Comparison of ENCODE assay signal across 15 cellular contexts in genomic region chr2:70523672-70523995, GRCh38. TPM values are rescaled to one million over a fixed set of nuclear protein-coding genes. Genes with fewer than 3 reads are reported as not detected.
DNase-seq lines count a peak whose midpoint lies in the region; ATAC-seq, FAIRE-seq and TF ChIP-seq lines count a peak whose summit lies in the region.
"Had no signal": no experiment of that assay in that cellular context is flagged by ENCODE, and none has a peak within 500 bp of the region (broad histone marks: within the 10 kb centered on the region; RNA-seq: fewer than 3 reads in every experiment).

No MANE protein-coding gene starts in this region.

- H3K9me3 Mint-ChIP-seq in CD8-positive, alpha-beta T cell = no peaks in the 10 kb centered on the region
- H3K9me3 Mint-ChIP-seq: activated naive CD4-positive, alpha-beta T cell treated with anti-CD3 and anti-CD28 coated beads for 36 hours; nephron progenitor cell had no signal

- no peaks in the 10 kb centered on the region for H3K9me3 ChIP-seq in CD8-positive, alpha-beta T cell (ENCODE audit: low read length)
- H3K9me3 ChIP-seq in PC-9 (ENCODE audit: insufficient read depth, low read depth) = no peaks in the 10 kb centered on the region
- no peaks in the 10 kb centered on the region for H3K9me3 ChIP-seq in pancreas
- H3K9me3 ChIP-seq: SK-N-SH had no signal

- no peaks in the 10 kb centered on the region for H3K36me3 ChIP-seq in CD8-positive, alpha-beta T cell (ENCODE audit: insufficient read depth, low read length)
- H3K36me3 ChIP-seq in PC-9 (ENCODE audit: low read depth) (no peaks in the 10 kb centered on the region; the same call in 1 of the 2 replicates), pancreas (no peaks in the 10 kb centered on the region)

- H3K36me3 Mint-ChIP-seq in CD8-positive, alpha-beta T cell = no peaks in the 10 kb centered on the region

- H3K27ac Mint-ChIP-seq in CD8-positive, alpha-beta T cell = peak overlapping the region; percentile 79
- H3K27ac Mint-ChIP-seq: nephron progenitor cell had no signal

- peaks cover 20% of the 10 kb centered on the region for H3K4me1 Mint-ChIP-seq in CD8-positive, alpha-beta T cell (ENCODE audit: low read depth)

- peak; percentile 35 for ATAC-seq in CD8-positive, alpha-beta T cell
- ATAC-seq in pancreas = no peak
- ATAC-seq in omental fat pad (ENCODE audit: low FRiP score) = no peak

- H2AFZ ChIP-seq in PC-9 = no peak overlapping the region
- H2AFZ ChIP-seq: GM23248 had no signal

- H3K27me3 ChIP-seq in CD8-positive, alpha-beta T cell (ENCODE audit: insufficient read depth, low read length) = no peaks in the 10 kb centered on the region
- no peaks in the 10 kb centered on the region for H3K27me3 ChIP-seq in PC-9 (ENCODE audit: insufficient read depth, low read depth)
- H3K27me3 ChIP-seq in pancreas = no peaks in the 10 kb centered on the region

- H4K20me1 ChIP-seq in PC-9 (ENCODE audit: insufficient read depth) = no peaks in the 10 kb centered on the region

- intact Hi-C loops in CD8-positive, alpha-beta T cell (cut with DNase I, micrococcal nuclease) = no loop called here
- intact Hi-C loops in PC-9 (cut with micrococcal nuclease; ENCODE audit: unreplicated experiment) = loop anchor here (10.0 kb wide), 1 partner anchor 139 kb away; no protein-coding TSS in a partner anchor
- intact Hi-C loops in pancreas (cut with DNase I) = no loop called here

- H3K27me3 Mint-ChIP-seq in CD8-positive, alpha-beta T cell (ENCODE audit: low read depth) = no peaks in the 10 kb centered on the region

- H3K4me2 ChIP-seq in PC-9 = peak overlapping the region; percentile 82

- H3K9me2 ChIP-seq in PC-9 (ENCODE audit: insufficient read depth) = no peaks in the 10 kb centered on the region
- H3K9me2 ChIP-seq: SK-N-SH had no signal

- peaks cover 82% of the 10 kb centered on the region for H3K79me2 ChIP-seq in PC-9 (ENCODE audit: low read depth)

- peaks cover 21% of the 10 kb centered on the region for H3K4me1 ChIP-seq in CD8-positive, alpha-beta T cell (ENCODE audit: insufficient read depth, low read length)
- H3K4me1 ChIP-seq in PC-9 (replicated peaks; ENCODE audit: insufficient read depth) (peaks cover 74% of the 10 kb centered on the region), pancreas (peaks cover 14 to 44% (median 25%) of the 10 kb centered on the region in 3 donors)

- H3K4me3 Mint-ChIP-seq in CD8-positive, alpha-beta T cell = peak overlapping the region; percentile 56
- H3K4me3 Mint-ChIP-seq: activated naive CD4-positive, alpha-beta T cell treated with anti-CD3 and anti-CD28 coated beads for 36 hours; nephron progenitor cell had no signal

- BruUV-seq in PC-9 (replicated peaks; lab: Mats Ljungman, UMichigan) = TSS peak; percentile 35

- H3K4me3 ChIP-seq in CD8-positive, alpha-beta T cell (ENCODE audit: low read depth, low read length) = no peak overlapping the region
- H3K4me3 ChIP-seq in PC-9 (peak overlapping the region; percentile 29; the same call in 1 of the 2 replicates), pancreas (no peak overlapping the region)
- H3K4me3 ChIP-seq: GM23248 had no signal

- no peak for DNase-seq in CD8-positive, alpha-beta T cell
- DNase-seq in PC-9 (no peak), epithelial cell of prostate (ENCODE audit: low read depth, low spot score) (no peak), pancreas (no peak), omental fat pad (ENCODE audit: low spot score) (no peak), RKO (ENCODE audit: low spot score) (no peak), activated gamma-delta T cell treated with Interleukin-2 at 50 U/mL for 16 hours (no peak)
- DNase-seq: NCI-H1694 treated with DMSO at 0.1 percent for 48 hours, NCI-H510A, nephron progenitor cell, retina, SK-N-SH had no signal

- POLR2A ChIA-PET in CD8-positive, alpha-beta T cell (lab: Charles Lee) = no interaction called here
- POLR2A ChIA-PET in PC-9 (lab: Charles Lee; ENCODE audit: unreplicated experiment) = interaction anchor here (0.7 kb wide), 1 partner anchor 75 kb away, joined by 8 read pairs; no protein-coding TSS in a partner anchor

- FAIRE-seq in pancreas (lab: Jason Lieb, UNC) = no peak

- peaks cover 54% of the 10 kb centered on the region for H3F3A ChIP-seq in PC-9 (ENCODE audit: insufficient read depth, low read depth)

- CTCF ChIA-PET in CD8-positive, alpha-beta T cell (lab: Charles Lee) = interaction anchor here (0.6 to 1.3 kb wide), 5 partner anchors 31 to 264 kb away, joined by 3 read pairs; no protein-coding TSS in a partner anchor
- CTCF ChIA-PET in PC-9 (lab: Charles Lee) = interaction anchor here (0.8 kb wide), 1 partner anchor 166 kb away, joined by 11 read pairs; no protein-coding TSS in a partner anchor

- TF ChIP-seq CTCF in CD8-positive, alpha-beta T cell (IDR thresholded peaks at IDR 0.05) = no peak
- TF ChIP-seq CTCF in PC-9 (conservative IDR thresholded peaks at IDR 0.05) = no peak
- TF ChIP-seq CTCF in pancreas (IDR thresholded peaks at IDR 0.05) = no peak
- no peak for TF ChIP-seq CTCF in omental fat pad (IDR thresholded peaks at IDR 0.05)

- no peak overlapping the region for H3K27ac ChIP-seq in CD8-positive, alpha-beta T cell (ENCODE audit: low read depth, low read length)
- H3K27ac ChIP-seq in PC-9 (peak overlapping the region; percentile 100), epithelial cell of prostate (peak overlapping the region; percentile 100), pancreas (peak overlapping the region; percentile 51 to 92 (median 72))

RNA-seq across cellular contexts. Expression of gene TGFA, which starts 30.0 kb away (rescaled TPM):
- 1 to 10 TPM in 1 of 2 experiments, under 1 TPM in 1; 0.58 to 1.0 TPM for total RNA-seq in CD8-positive, alpha-beta T cell
- total RNA-seq in PC-9 (2021) (27.7 and 36.4 TPM in 2 replicates), pancreas (10 to 100 TPM in 2 of 6 donors, 1 to 10 TPM in 4; 5.1 to 13.2 (median 7.7) TPM), omental fat pad (1 to 10 TPM; 1.2 to 4.3 (median 1.9) TPM)
- 1 to 10 TPM; 3.8 TPM for polyA plus RNA-seq in pancreas
- total RNA-seq: fibroblast of villous mesenchyme had no signal
- polyA plus RNA-seq: SK-N-SH had no signal
